20 cellular contexts compared by ENCODE assay signal in the genomic region with DNA sequence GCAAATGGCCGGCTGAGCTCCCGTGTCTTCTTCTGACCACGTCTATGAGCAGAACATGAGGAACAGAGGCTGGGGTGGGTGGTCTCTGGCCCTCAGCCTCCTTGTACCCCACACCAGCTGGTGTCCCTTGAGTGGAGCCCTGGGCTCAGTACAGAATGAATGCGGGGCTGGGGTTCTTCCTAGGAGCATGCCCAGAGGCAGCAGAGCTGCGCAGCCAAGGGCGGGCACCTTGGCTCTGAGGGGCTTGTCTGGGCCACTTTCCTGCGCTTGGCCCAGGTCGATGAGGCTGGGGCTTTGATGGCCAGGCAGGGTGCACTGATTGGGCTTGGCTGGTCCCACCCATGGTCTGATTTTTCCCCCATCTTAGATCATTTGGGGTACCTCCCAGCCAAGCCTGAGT. TPM values are rescaled to one million over a fixed set of nuclear protein-coding genes. Genes with fewer than 3 reads are reported as not detected.
A peak's percentile ranks its signal among the peaks of the same experiment; 100 is the strongest.
DNase-seq lines count a peak whose midpoint lies in the region; ATAC-seq and TF ChIP-seq lines count a peak whose summit lies in the region.
"Had no signal": no experiment of that assay in that cellular context is flagged by ENCODE, and none has a peak within 500 bp of the region (broad histone marks: within the 10 kb centered on the region; RNA-seq: fewer than 3 reads in every experiment).

No MANE protein-coding gene starts in this region.

- no peak overlapping the region for H2BK20ac ChIP-seq in H9 (ENCODE audit: low read depth, low read length, poor library complexity, severe bottlenecking)

- no peak overlapping the region for H2BK15ac ChIP-seq in H9 (ENCODE audit: low read depth, low read length)

- H3K9me2 ChIP-seq in SK-N-SH, result no peaks in the 10 kb centered on the region

- H3K27me3 ChIP-seq in SK-N-SH (ENCODE audit: insufficient read depth) (peaks cover under 1% of the 10 kb centered on the region; the same call in 1 of the 2 replicates), H9 (ENCODE audit: insufficient read depth, low read length) (peaks cover 4% of the 10 kb centered on the region; the same call in 1 of the 2 replicates), stomach (peaks cover 0 to 58% (median 8%) of the 10 kb centered on the region in 3 donors)

- H3K9me3 ChIP-seq in SK-N-SH, result no peaks in the 10 kb centered on the region
- no peaks in the 10 kb centered on the region for H3K9me3 ChIP-seq in H9 (ENCODE audit: control insufficient read depth, low read depth, low read length)
- no peaks in the 10 kb centered on the region for H3K9me3 ChIP-seq in stomach

- no peak overlapping the region for H3K14ac ChIP-seq in H9 (ENCODE audit: insufficient read depth, low read length)

- H3K27ac ChIP-seq in SK-N-SH (ENCODE audit: low read depth in 2 of 2, low read length in 1 of 2) (no peak overlapping the region), H9 (ENCODE audit: insufficient read length, low read depth, low read length) (no peak overlapping the region), stomach (no peak overlapping the region)
- H3K27ac ChIP-seq: 22Rv1 had no signal

- no peak overlapping the region for H3K9ac ChIP-seq in SK-N-SH
- H3K9ac ChIP-seq in H9 (ENCODE audit: extremely low read depth, insufficient read length, low read length), result no peak overlapping the region

- intact Hi-C loops in stomach (cut with DNase I; ENCODE audit: low total_unique reads), result no loop called here

- no peaks in the 10 kb centered on the region for H3K9me3 Mint-ChIP-seq in H9
- H3K9me3 Mint-ChIP-seq: CD4-positive, alpha-beta T cell had no signal

- H3K4me1 ChIP-seq in SK-N-SH (ENCODE audit: control insufficient read depth in 1 of 2, insufficient read depth in 2 of 2, low read depth in 1 of 2, low read length in 1 of 2) (no peaks in the 10 kb centered on the region), H9 (ENCODE audit: insufficient read depth, low read length) (peaks cover 4% of the 10 kb centered on the region; the same call in 1 of the 2 replicates), stomach (no peaks in the 10 kb centered on the region)

- H3K23me2 ChIP-seq in H9 (ENCODE audit: insufficient read length, low read depth, low read length, poor library complexity, severe bottlenecking), result no peaks in the 10 kb centered on the region

- H3K36me3 Mint-ChIP-seq in H9 (ENCODE audit: insufficient read depth in 1 of 3, low read depth in 3 of 3), result no peaks in the 10 kb centered on the region

- H3K36me3 ChIP-seq in SK-N-SH (replicated peaks in 1 of 2; ENCODE audit: control insufficient read depth in 1 of 2, insufficient read depth in 2 of 2, low read length in 1 of 2) (no peaks in the 10 kb centered on the region), stomach (no peaks in the 10 kb centered on the region)

- no peak for TF ChIP-seq CTCF in SK-N-SH (IDR thresholded peaks at IDR 0.05)
- TF ChIP-seq CTCF in H9 (conservative IDR thresholded peaks at IDR 0.05), result no peak
- no peak for TF ChIP-seq CTCF in stomach (IDR thresholded peaks at IDR 0.05)

- peaks cover 26 to 41% of the 10 kb centered on the region in 2 experiments for H3K4me1 Mint-ChIP-seq in H9
- H3K4me1 Mint-ChIP-seq: B cell had no signal

- no peak overlapping the region for H2BK5ac ChIP-seq in H9 (ENCODE audit: insufficient read length, low read length)

- no peak overlapping the region for H4K5ac ChIP-seq in H9 (ENCODE audit: insufficient read length, low read depth, low read length)

- TF ChIP-seq EP300 in SK-N-SH (IDR thresholded peaks at IDR 0.05; ENCODE audit: borderline replicate concordance in 1 of 2, low read depth in 1 of 2, low read length in 1 of 2) (no peak), stomach (IDR thresholded peaks at IDR 0.05) (no peak)

- H3K4me3 ChIP-seq in SK-N-SH (ENCODE audit: low read depth in 2 of 2, low read length in 1 of 2) (no peak overlapping the region), stomach (no peak overlapping the region)

- H3K18ac ChIP-seq in H9 (ENCODE audit: insufficient read length, low read depth, low read length), result no peak overlapping the region

- no peak overlapping the region for H3K23ac ChIP-seq in H9 (ENCODE audit: insufficient read length, low read depth, low read length)

- no peak for ATAC-seq in SK-N-SH treated with all-trans-retinoic acid at 6 μM for 48 hours
- ATAC-seq in GM18909 (IDR thresholded peaks at IDR 0.05; ENCODE audit: poor library complexity, unreplicated experiment), result no peak
- ATAC-seq: HCT116 had no signal

- TF ChIP-seq POLR2A in stomach (IDR thresholded peaks at IDR 0.05), result no peak

- no peak overlapping the region for H4K8ac ChIP-seq in H9 (replicated peaks; ENCODE audit: insufficient read length, low read depth, low read length)

- CTCF ChIA-PET in SK-N-SH (lab: Yijun Ruan, JAX), result interaction anchor here (0.7 to 5.9 kb wide), 7 partner anchors 9 to 357 kb away, joined by 3 to 24 read pairs (median 4); no protein-coding TSS in a partner anchor

- H3K56ac ChIP-seq in H9 (ENCODE audit: insufficient read length, low read depth, low read length), result no peak overlapping the region

- peaks cover 36% of the 10 kb centered on the region for H3K27me3 Mint-ChIP-seq in H9 (ENCODE audit: low read depth)

- H3K4me3 Mint-ChIP-seq in H9, result no peak overlapping the region
- H3K4me3 Mint-ChIP-seq: B cell; CD4-positive, alpha-beta T cell had no signal

- H4K20me1 ChIP-seq in SK-N-SH (ENCODE audit: insufficient read depth), result no peaks in the 10 kb centered on the region
- H4K20me1 ChIP-seq in H9 (ENCODE audit: control insufficient read depth, insufficient read depth, insufficient read length), result peaks cover 3% of the 10 kb centered on the region

- peak; percentile 9 for DNase-seq in SK-N-SH
- peak; percentile 14 for DNase-seq in H9
- peak; percentile 45 for DNase-seq in islet precursor cell
- peak; percentile 9 for DNase-seq in stomach
- DNase-seq in NCI-H2171 (lab: John Stamatoyannopoulos, UW), result no peak
- DNase-seq in NCI-H510A (lab: John Stamatoyannopoulos, UW), result no peak
- DNase-seq: Calu3; DMS53; MV-4-11; NCI-H1417; NCI-H1930; NCI-H446; NK-92 treated with Interleukin-12 subunit alpha and Interleukin-12 subunit beta, amount 100 ng/mL, for 24 hours had no signal

- H3F3A ChIP-seq in SK-N-SH (replicated peaks; ENCODE audit: insufficient read depth), result no peaks in the 10 kb centered on the region

- no peak overlapping the region for H3K27ac Mint-ChIP-seq in H9
- H3K27ac Mint-ChIP-seq: B cell; CD4-positive, alpha-beta T cell had no signal

- H3K79me1 ChIP-seq in H9 (ENCODE audit: insufficient read depth, low read depth, low read length, poor library complexity, severe bottlenecking), result no peaks in the 10 kb centered on the region

- no peak overlapping the region for H2BK12ac ChIP-seq in H9 (ENCODE audit: insufficient read length, low read depth, low read length)

- H3T11ph ChIP-seq in H9 (ENCODE audit: low read length), result no peak overlapping the region

- H4K91ac ChIP-seq in H9 (ENCODE audit: insufficient read length, low read depth, low read length), result no peak overlapping the region

- no peak overlapping the region for H2AK5ac ChIP-seq in H9 (ENCODE audit: insufficient read length, low read length)

- no peak overlapping the region for H2BK120ac ChIP-seq in H9 (ENCODE audit: low read depth, low read length, poor library complexity, severe bottlenecking)

- no peak overlapping the region for H3K4ac ChIP-seq in H9 (ENCODE audit: low read depth, low read length)

- H3K79me2 ChIP-seq in SK-N-SH (ENCODE audit: insufficient read depth) (no peaks in the 10 kb centered on the region), H9 (ENCODE audit: insufficient read depth, low read length) (no peaks in the 10 kb centered on the region)

- no peak overlapping the region for H3K4me2 ChIP-seq in SK-N-SH
- no peak overlapping the region for H3K4me2 ChIP-seq in H9 (ENCODE audit: insufficient read depth, insufficient read length, low read length)

- WGBS in SK-N-SH (ENCODE audit: low lambda C conversion rate), result 62% methylated on average over 7 of the region's 8 CpGs
- WGBS in H9 (ENCODE audit: extremely low coverage, insufficient read length, low lambda C conversion rate), result no CpG with 5 or more reads among the region's 8 CpGs
- WGBS in stomach, 5 donors, result 79 to 97% (median 90%) methylated on average over 5 to 8 of the region's 8 CpGs

- POLR2A ChIA-PET in SK-N-SH (lab: Yijun Ruan, JAX), result no interaction called here

- no peak for TF ChIP-seq RAD21 in SK-N-SH (IDR thresholded peaks at IDR 0.05; ENCODE audit: low read length)

- no peak overlapping the region for H2AFZ ChIP-seq in SK-N-SH (ENCODE audit: low read depth)
- H2AFZ ChIP-seq in H9 (ENCODE audit: low read length), result no peak overlapping the region

TF ChIP-seq in SK-N-SH, 30 proteins besides CTCF, POLR2A, EP300 and RAD21:
- TF ChIP-seq, protein P1, sequence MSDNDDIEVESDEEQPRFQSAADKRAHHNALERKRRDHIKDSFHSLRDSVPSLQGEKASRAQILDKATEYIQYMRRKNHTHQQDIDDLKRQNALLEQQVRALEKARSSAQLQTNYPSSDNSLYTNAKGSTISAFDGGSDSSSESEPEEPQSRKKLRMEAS (IDR thresholded peaks at IDR 0.05; ENCODE audit: low read depth), result no peak

TF ChIP-seq in SK-N-SH treated with all-trans-retinoic acid at 6 μM for 48 hours, 23 proteins besides CTCF, POLR2A, EP300 and RAD21 (continues in another document):
- TF ChIP-seq GLIS3 (CRISPR knock-in tag; IDR thresholded peaks at IDR 0.05), result no peak
- no peak for TF ChIP-seq PPARA (CRISPR knock-in tag; IDR thresholded peaks at IDR 0.05; ENCODE audit: borderline replicate concordance)
- no peak for TF ChIP-seq TCF4 (CRISPR knock-in tag; IDR thresholded peaks at IDR 0.05; ENCODE audit: borderline replicate concordance)
- TF ChIP-seq ZNF8 (CRISPR knock-in tag; IDR thresholded peaks at IDR 0.05), result no peak
- no peak for TF ChIP-seq ISL1 (CRISPR knock-in tag; IDR thresholded peaks at IDR 0.05)
- TF ChIP-seq, protein P2, sequence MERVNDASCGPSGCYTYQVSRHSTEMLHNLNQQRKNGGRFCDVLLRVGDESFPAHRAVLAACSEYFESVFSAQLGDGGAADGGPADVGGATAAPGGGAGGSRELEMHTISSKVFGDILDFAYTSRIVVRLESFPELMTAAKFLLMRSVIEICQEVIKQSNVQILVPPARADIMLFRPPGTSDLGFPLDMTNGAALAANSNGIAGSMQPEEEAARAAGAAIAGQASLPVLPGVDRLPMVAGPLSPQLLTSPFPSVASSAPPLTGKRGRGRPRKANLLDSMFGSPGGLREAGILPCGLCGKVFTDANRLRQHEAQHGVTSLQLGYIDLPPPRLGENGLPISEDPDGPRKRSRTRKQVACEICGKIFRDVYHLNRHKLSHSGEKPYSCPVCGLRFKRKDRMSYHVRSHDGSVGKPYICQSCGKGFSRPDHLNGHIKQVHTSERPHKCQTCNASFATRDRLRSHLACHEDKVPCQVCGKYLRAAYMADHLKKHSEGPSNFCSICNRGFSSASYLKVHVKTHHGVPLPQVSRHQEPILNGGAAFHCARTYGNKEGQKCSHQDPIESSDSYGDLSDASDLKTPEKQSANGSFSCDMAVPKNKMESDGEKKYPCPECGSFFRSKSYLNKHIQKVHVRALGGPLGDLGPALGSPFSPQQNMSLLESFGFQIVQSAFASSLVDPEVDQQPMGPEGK (CRISPR knock-in tag; IDR thresholded peaks at IDR 0.05; ENCODE audit: borderline replicate concordance), result no peak

RNA-seq across cellular contexts. Expression of gene SCN5A, which starts 6.4 kb away (rescaled TPM):
- polyA plus RNA-seq in SK-N-SH (2012; rRNA removed), result 0.18 and 0.21 TPM in 2 replicates
- polyA plus RNA-seq in SK-N-SH (2012; cell fraction: cytosol; rRNA removed), result 0.13 and 0.17 TPM in 2 replicates
- 0.42 and 0.48 TPM in 2 replicates for polyA plus RNA-seq in SK-N-SH (2012; cell fraction: nucleus; rRNA removed)
- 6.5 and 8.0 TPM in 2 replicates for total RNA-seq in H9 (2021)
- total RNA-seq in stomach, result 1 to 10 TPM in 1 of 5 donors, under 1 TPM in 1, not detected in 3; 0.14 to 1.1 TPM
- polyA plus RNA-seq in stomach, result under 1 TPM in 2 of 3 donors, not detected in 1; 0.05 to 0.06 TPM
- total RNA-seq: OCI-LY7 had no signal

Comparison
In these comparisons a context has a peak if more than half of its experiments do, and no peak if none do; other contexts are left out.
1. DNase-seq: peak in SK-N-SH (single experiment), H9 (single experiment), islet precursor cell (single experiment) and stomach (single experiment); none in NCI-H2171 (single experiment) and NCI-H510A (single experiment).